In genomic region chr9:36218411-36218901, GRCh38 we compare ENCODE assay signal across 13 cellular contexts. TPM values are rescaled to one million over a fixed set of nuclear protein-coding genes. Genes with fewer than 3 reads are reported as not detected.
DNase-seq lines count a peak whose midpoint lies in the region; ATAC-seq, FAIRE-seq and TF ChIP-seq lines count a peak whose summit lies in the region.
"Had no signal": no experiment of that assay in that cellular context is flagged by ENCODE, and none has a peak within 500 bp of the region (broad histone marks: within the 10 kb centered on the region; RNA-seq: fewer than 3 reads in every experiment).

No MANE protein-coding gene starts in this region.

- peaks cover 51% of the 10 kb centered on the region for H3K4me1 Mint-ChIP-seq in CD4-positive, alpha-beta T cell (ENCODE audit: low read depth)
- H3K4me1 Mint-ChIP-seq in HFFc6 (ENCODE audit: low read depth), result peaks cover 27% of the 10 kb centered on the region
- H3K4me1 Mint-ChIP-seq in activated T-helper 17 cell treated with anti-CD3 and anti-CD28 coated beads, Interleukin-2, amount 50 U/mL, for 72 hours, result peaks cover 28% of the 10 kb centered on the region
- peaks cover 17 to 42% (median 33%) of the 10 kb centered on the region in 4 donors for H3K4me1 Mint-ChIP-seq in naive thymus-derived CD8-positive, alpha-beta T cell

- H3K4me3 ChIP-seq in vagina, result no peak overlapping the region
- H3K4me3 ChIP-seq: Peyer's patch had no signal

- DNase-seq in CD4-positive, alpha-beta T cell, result no peak
- no peak for DNase-seq in HFFc6
- DNase-seq in naive thymus-derived CD8-positive, alpha-beta T cell, result no peak
- no peak for DNase-seq in vagina (ENCODE audit: extremely low spot score in 2 of 2)
- no peak for DNase-seq in HTR-8/SVneo (ENCODE audit: insufficient read length, low spot score)
- DNase-seq: mammary epithelial cell; Peyer's patch; stimulated activated CD4-positive, alpha-beta T cell treated with anti-CD3 and anti-CD28 coated beads, Interleukin-2, amount 100 ng/mL, for 48 hours had no signal

- CTCF ChIA-PET in CD4-positive, alpha-beta T cell (lab: Charles Lee), result no interaction called here

- H3K36me3 ChIP-seq in vagina, result peaks cover 0 to 72% of the 10 kb centered on the region in 2 donors

- no peak overlapping the region for H3K27ac ChIP-seq in CD4-positive, alpha-beta T cell (ENCODE audit: low read depth, low read length)
- no peak overlapping the region for H3K27ac ChIP-seq in vagina
- H3K27ac ChIP-seq: C4-2B, Peyer's patch had no signal

- intact Hi-C loops in CD4-positive, alpha-beta T cell (cut with DNase I, micrococcal nuclease), result no loop called here
- intact Hi-C loops in vagina (cut with DNase I), result no loop called here

- no peak for ATAC-seq in CD4-positive, alpha-beta T cell (ENCODE audit: poor library complexity)
- peak; percentile 85 for ATAC-seq in activated T-helper 17 cell treated with anti-CD3 and anti-CD28 coated beads, Interleukin-2, amount 50 U/mL, for 72 hours (replicated peaks)
- no peak for ATAC-seq in naive thymus-derived CD8-positive, alpha-beta T cell
- ATAC-seq in GM18511 (IDR thresholded peaks at IDR 0.05; ENCODE audit: unreplicated experiment), result no peak
- no peak for ATAC-seq in GM19397 (IDR thresholded peaks at IDR 0.05; ENCODE audit: unreplicated experiment)

- H3K4me1 ChIP-seq in vagina, result peaks cover 6% of the 10 kb centered on the region
- H3K4me1 ChIP-seq: Peyer's patch had no signal

- FAIRE-seq in HTR-8/SVneo (lab: Jason Lieb, UNC), result no peak

- TF ChIP-seq CTCF in CD4-positive, alpha-beta T cell (IDR thresholded peaks at IDR 0.05), result no peak
- TF ChIP-seq CTCF in HFFc6 (IDR thresholded peaks at IDR 0.05) (no peak), vagina (IDR thresholded peaks at IDR 0.05) (no peak)

- POLR2A ChIA-PET in CD4-positive, alpha-beta T cell (lab: Charles Lee), result no interaction called here
- POLR2A ChIA-PET in naive thymus-derived CD8-positive, alpha-beta T cell (lab: Charles Lee), result no interaction called here

- H3K27me3 ChIP-seq in CD4-positive, alpha-beta T cell (ENCODE audit: control insufficient read depth, insufficient read depth, low read length), result no peaks in the 10 kb centered on the region
- H3K27me3 ChIP-seq in vagina, result no peaks in the 10 kb centered on the region
- H3K27me3 ChIP-seq: Peyer's patch had no signal

- H3K36me3 Mint-ChIP-seq in CD4-positive, alpha-beta T cell (ENCODE audit: low read depth), result peaks cover 76% of the 10 kb centered on the region
- H3K36me3 Mint-ChIP-seq in HFFc6 (ENCODE audit: low read depth), result peaks cover 41% of the 10 kb centered on the region
- peaks cover 94% of the 10 kb centered on the region for H3K36me3 Mint-ChIP-seq in activated T-helper 17 cell treated with anti-CD3 and anti-CD28 coated beads, Interleukin-2, amount 50 U/mL, for 72 hours (ENCODE audit: low read depth)
- peaks cover 16 to 91% (median 22%) of the 10 kb centered on the region in 3 donors for H3K36me3 Mint-ChIP-seq in naive thymus-derived CD8-positive, alpha-beta T cell

- peaks cover 4% of the 10 kb centered on the region for H3K9me3 Mint-ChIP-seq in CD4-positive, alpha-beta T cell
- H3K9me3 Mint-ChIP-seq in HFFc6, result peaks cover 5% of the 10 kb centered on the region; the same call in 1 of the 2 replicates
- no peaks in the 10 kb centered on the region for H3K9me3 Mint-ChIP-seq in activated T-helper 17 cell treated with anti-CD3 and anti-CD28 coated beads, Interleukin-2, amount 50 U/mL, for 72 hours
- H3K9me3 Mint-ChIP-seq in naive thymus-derived CD8-positive, alpha-beta T cell, result peaks cover 0 to 12% (median 4%) of the 10 kb centered on the region in 9 donors

- peak overlapping the region; percentile 74 for H3K27ac Mint-ChIP-seq in CD4-positive, alpha-beta T cell
- H3K27ac Mint-ChIP-seq in HFFc6, result peak overlapping the region; percentile 3; the same call in 1 of the 2 replicates
- H3K27ac Mint-ChIP-seq in activated T-helper 17 cell treated with anti-CD3 and anti-CD28 coated beads, Interleukin-2, amount 50 U/mL, for 72 hours, result peak overlapping the region; percentile 86
- peak overlapping the region in 8 of 10 donors; percentile 34 to 89 (median 71) for H3K27ac Mint-ChIP-seq in naive thymus-derived CD8-positive, alpha-beta T cell

- H3K27me3 Mint-ChIP-seq in CD4-positive, alpha-beta T cell, result no peaks in the 10 kb centered on the region
- H3K27me3 Mint-ChIP-seq in HFFc6 (ENCODE audit: insufficient read depth), result peaks cover 2% of the 10 kb centered on the region
- no peaks in the 10 kb centered on the region for H3K27me3 Mint-ChIP-seq in activated T-helper 17 cell treated with anti-CD3 and anti-CD28 coated beads, Interleukin-2, amount 50 U/mL, for 72 hours
- no peaks in the 10 kb centered on the region for H3K27me3 Mint-ChIP-seq in naive thymus-derived CD8-positive, alpha-beta T cell

- peaks cover 7% of the 10 kb centered on the region for H3K9me3 ChIP-seq in CD4-positive, alpha-beta T cell (ENCODE audit: control insufficient read depth, low read length)
- peaks cover 5% of the 10 kb centered on the region for H3K9me3 ChIP-seq in vagina

- TF ChIP-seq POLR2A in vagina (IDR thresholded peaks at IDR 0.05), result no peak

- H3K4me3 Mint-ChIP-seq in CD4-positive, alpha-beta T cell, result no peak overlapping the region
- no peak overlapping the region for H3K4me3 Mint-ChIP-seq in HFFc6
- H3K4me3 Mint-ChIP-seq in activated T-helper 17 cell treated with anti-CD3 and anti-CD28 coated beads, Interleukin-2, amount 50 U/mL, for 72 hours, result peak overlapping the region; percentile 60
- peak overlapping the region in 1 of 10 donors; percentile 11 for H3K4me3 Mint-ChIP-seq in naive thymus-derived CD8-positive, alpha-beta T cell

RNA-seq across cellular contexts. Expression of gene CLTA, which starts 27.7 kb away (rescaled TPM):
- total RNA-seq in CD4-positive, alpha-beta T cell, result 10 to 100 TPM; 32.0 to 32.8 TPM
- 100 to 1,000 TPM; 247 to 272 (median 259) TPM for total RNA-seq in HFFc6 (2021; fragmentation: NEBNext Ultra II Directional; extraction: Animal tissue kit (Norgen Biotek cat#: 25700))
- 100 to 1,000 TPM in 1 of 2 donors, 10 to 100 TPM in 1; 69.3 to 166 TPM for total RNA-seq in activated T-helper 17 cell treated with anti-CD3 and anti-CD28 coated beads, Interleukin-2, amount 50 U/mL, for 72 hours
- total RNA-seq in naive thymus-derived CD8-positive, alpha-beta T cell, result 10 to 100 TPM; 56.7 to 59.0 TPM
- polyA plus RNA-seq in naive thymus-derived CD8-positive, alpha-beta T cell, result 10 to 100 TPM; 60.8 to 84.5 (median 71.0) TPM
- 199 TPM for total RNA-seq in vagina

RNA-seq across cellular contexts. Expression of gene GNE, which starts 39.8 kb away (rescaled TPM):
- total RNA-seq in CD4-positive, alpha-beta T cell, result 10 to 100 TPM; 12.5 to 14.6 TPM
- total RNA-seq in HFFc6 (2021; fragmentation: NEBNext Ultra II Directional; extraction: Animal tissue kit (Norgen Biotek cat#: 25700)), result 10 to 100 TPM; 15.8 to 18.9 (median 17.8) TPM
- total RNA-seq in activated T-helper 17 cell treated with anti-CD3 and anti-CD28 coated beads, Interleukin-2, amount 50 U/mL, for 72 hours, result 10 to 100 TPM; 19.3 to 19.6 TPM
- 10 to 100 TPM; 16.5 to 17.4 TPM for total RNA-seq in naive thymus-derived CD8-positive, alpha-beta T cell
- 1 to 10 TPM; 3.7 to 6.1 (median 4.5) TPM for polyA plus RNA-seq in naive thymus-derived CD8-positive, alpha-beta T cell
- total RNA-seq in vagina, result 16.0 TPM

RNA-seq across cellular contexts. Expression of gene CCIN, which starts 49.3 kb away (rescaled TPM):
- under 1 TPM; 0.22 to 0.36 TPM for total RNA-seq in CD4-positive, alpha-beta T cell
- 1 to 10 TPM in 1 of 6 experiments, under 1 TPM in 5; 0.59 to 2.5 (median 0.73) TPM for total RNA-seq in HFFc6 (2021; fragmentation: NEBNext Ultra II Directional; extraction: Animal tissue kit (Norgen Biotek cat#: 25700))
- total RNA-seq in activated T-helper 17 cell treated with anti-CD3 and anti-CD28 coated beads, Interleukin-2, amount 50 U/mL, for 72 hours, result not detected
- under 1 TPM in 1 of 2 experiments, not detected in 1; 0.19 TPM for total RNA-seq in naive thymus-derived CD8-positive, alpha-beta T cell
- under 1 TPM in 1 of 3 donors, not detected in 2; 0.09 TPM for polyA plus RNA-seq in naive thymus-derived CD8-positive, alpha-beta T cell
- total RNA-seq in vagina, result not detected
- total RNA-seq: mammary epithelial cell, Peyer's patch had no signal
- polyA plus RNA-seq: esophagus, mammary epithelial cell had no signal

Comparison
In these comparisons a context has a peak if more than half of its experiments do, and no peak if none do; other contexts are left out.
1. H3K27ac Mint-ChIP-seq: peak in every context shown above with its lines; median percentile 86 in activated T-helper 17 cell treated with anti-CD3 and anti-CD28 coated beads, Interleukin-2, amount 50 U/mL, for 72 hours; 74 in CD4-positive, alpha-beta T cell; 71 in naive thymus-derived CD8-positive, alpha-beta T cell; 3 in HFFc6.